ENCODE assay signal across 24 cellular contexts in genomic region chr5:172146748-172147092, GRCh38. TPM values are rescaled to one million over a fixed set of nuclear protein-coding genes. Genes with fewer than 3 reads are reported as not detected.
DNase-seq lines count a peak whose midpoint lies in the region; ATAC-seq and TF ChIP-seq lines count a peak whose summit lies in the region.
"Had no signal": no experiment of that assay in that cellular context is flagged by ENCODE, and none has a peak within 500 bp of the region (broad histone marks: within the 10 kb centered on the region; RNA-seq: fewer than 3 reads in every experiment).

No MANE protein-coding gene starts in this region.

- no peak for DNase-seq in activated CD8-positive, alpha-beta T cell treated with anti-CD3 and anti-CD28 coated beads for 36 hours
- no peak for DNase-seq in activated CD8-positive, alpha-beta T cell treated with anti-CD3 and anti-CD28 coated beads, Interleukin-2, amount 10 ng/mL, durations not matched to agents 7 days and 5 days
- no peak for DNase-seq in WTC11 (ENCODE audit: low spot score)
- DNase-seq in immature natural killer cell, result no peak
- no peak for DNase-seq in GM19240 (ENCODE audit: insufficient read length, low spot score)
- DNase-seq in NCI-H1048 (lab: John Stamatoyannopoulos, UW), result no peak
- DNase-seq in HUDEP-2 (lab: John Stamatoyannopoulos, UW; ENCODE audit: unreplicated experiment in 76 of 76), result no peak
- DNase-seq: activated CD8-positive, alpha-beta memory T cell treated with anti-CD3 and anti-CD28 coated beads, Interleukin-2, amount 50 U/mL, for 4 hours; naive B cell; NCI-H526 treated with DMSO at 0.1 percent for 48 hours; psoas muscle; SIG-M5; stimulated activated CD8-positive, alpha-beta memory T cell treated with anti-CD3 and anti-CD28 coated beads, Interleukin-4, amount 100 ng/mL, for 48 hours had no signal

- no peak overlapping the region for H3K4me3 Mint-ChIP-seq in activated CD8-positive, alpha-beta T cell treated with anti-CD3 and anti-CD28 coated beads for 36 hours
- H3K4me3 Mint-ChIP-seq in activated CD8-positive, alpha-beta T cell treated with anti-CD3 and anti-CD28 coated beads, Interleukin-2, amount 10 ng/mL, durations not matched to agents 7 days and 5 days, result no peak overlapping the region
- no peak overlapping the region for H3K4me3 Mint-ChIP-seq in WTC11
- peak overlapping the region; percentile 18 to 76 (median 45) for H3K4me3 Mint-ChIP-seq in immature natural killer cell
- no peak overlapping the region for H3K4me3 Mint-ChIP-seq in stimulated activated memory B cell treated with anti-CD40 and anti-IgM and Interleukin-4, amounts not matched to agents 10 μg/mL and 1 μg/mL and 100 μg/mL, for 72 hours
- H3K4me3 Mint-ChIP-seq: GM23338; T-helper 2 cell treated with Interferon-gamma antibody and Interleukin-4, amounts not matched to agents 5 μg/mL and 100 μg/mL, for 36 hours had no signal

- POLR2A ChIA-PET in activated CD8-positive, alpha-beta T cell treated with anti-CD3 and anti-CD28 coated beads for 36 hours (lab: Charles Lee), result interaction anchor here (0.6 kb wide), 1 partner anchor 83 kb away, joined by 3 read pairs; no protein-coding TSS in a partner anchor
- POLR2A ChIA-PET in activated CD8-positive, alpha-beta T cell treated with anti-CD3 and anti-CD28 coated beads, Interleukin-2, amount 10 ng/mL, durations not matched to agents 7 days and 5 days (lab: Charles Lee), result interaction anchor here (0.9 to 1.6 kb wide), 2 partner anchors 9 to 26 kb away, joined by 3 to 5 read pairs; no protein-coding TSS in a partner anchor
- POLR2A ChIA-PET in WTC11 (lab: Charles Lee), result no interaction called here

- peak overlapping the region; percentile 66 for H3K27ac Mint-ChIP-seq in activated CD8-positive, alpha-beta T cell treated with anti-CD3 and anti-CD28 coated beads for 36 hours
- no peak overlapping the region for H3K27ac Mint-ChIP-seq in activated CD8-positive, alpha-beta T cell treated with anti-CD3 and anti-CD28 coated beads, Interleukin-2, amount 10 ng/mL, durations not matched to agents 7 days and 5 days
- H3K27ac Mint-ChIP-seq in WTC11, result peak overlapping the region; percentile 71
- H3K27ac Mint-ChIP-seq in immature natural killer cell, result peak overlapping the region; percentile 94 to 98 (median 96)
- H3K27ac Mint-ChIP-seq in stimulated activated memory B cell treated with anti-CD40 and anti-IgM and Interleukin-4, amounts not matched to agents 10 μg/mL and 1 μg/mL and 100 μg/mL, for 72 hours, result peak overlapping the region; percentile 53
- H3K27ac Mint-ChIP-seq: GM23338 had no signal

- no peaks in the 10 kb centered on the region for H3K27me3 Mint-ChIP-seq in activated CD8-positive, alpha-beta T cell treated with anti-CD3 and anti-CD28 coated beads for 36 hours
- H3K27me3 Mint-ChIP-seq in activated CD8-positive, alpha-beta T cell treated with anti-CD3 and anti-CD28 coated beads, Interleukin-2, amount 10 ng/mL, durations not matched to agents 7 days and 5 days (ENCODE audit: low read depth), result no peaks in the 10 kb centered on the region
- no peaks in the 10 kb centered on the region for H3K27me3 Mint-ChIP-seq in WTC11 (ENCODE audit: low read depth)
- peaks cover 0 to 23% (median 3%) of the 10 kb centered on the region in 3 donors for H3K27me3 Mint-ChIP-seq in immature natural killer cell (ENCODE audit: low read depth in 3 of 3)
- no peaks in the 10 kb centered on the region for H3K27me3 Mint-ChIP-seq in stimulated activated memory B cell treated with anti-CD40 and anti-IgM and Interleukin-4, amounts not matched to agents 10 μg/mL and 1 μg/mL and 100 μg/mL, for 72 hours
- H3K27me3 Mint-ChIP-seq: naive B cell had no signal

- no peak for ATAC-seq in activated CD8-positive, alpha-beta T cell treated with anti-CD3 and anti-CD28 coated beads for 36 hours
- no peak for ATAC-seq in activated CD8-positive, alpha-beta T cell treated with anti-CD3 and anti-CD28 coated beads, Interleukin-2, amount 10 ng/mL, durations not matched to agents 7 days and 5 days
- ATAC-seq in WTC11, result no peak
- ATAC-seq in stimulated activated memory B cell treated with anti-CD40 and anti-IgM and Interleukin-4, amounts not matched to agents 10 μg/mL and 1 μg/mL and 100 μg/mL, for 72 hours, result no peak
- ATAC-seq: A549, GM23338, psoas muscle had no signal

- intact Hi-C loops in activated CD8-positive, alpha-beta T cell treated with anti-CD3 and anti-CD28 coated beads for 36 hours (cut with micrococcal nuclease), result no loop called here

- H3K36me3 Mint-ChIP-seq in activated CD8-positive, alpha-beta T cell treated with anti-CD3 and anti-CD28 coated beads for 36 hours (ENCODE audit: low read depth), result peaks cover 24% of the 10 kb centered on the region
- peaks cover 63% of the 10 kb centered on the region for H3K36me3 Mint-ChIP-seq in activated CD8-positive, alpha-beta T cell treated with anti-CD3 and anti-CD28 coated beads, Interleukin-2, amount 10 ng/mL, durations not matched to agents 7 days and 5 days (ENCODE audit: low read depth)
- no peaks in the 10 kb centered on the region for H3K36me3 Mint-ChIP-seq in WTC11
- peaks cover 4 to 20% (median 5%) of the 10 kb centered on the region in 3 donors for H3K36me3 Mint-ChIP-seq in immature natural killer cell
- peaks cover 27% of the 10 kb centered on the region for H3K36me3 Mint-ChIP-seq in stimulated activated memory B cell treated with anti-CD40 and anti-IgM and Interleukin-4, amounts not matched to agents 10 μg/mL and 1 μg/mL and 100 μg/mL, for 72 hours

- CTCF ChIA-PET in activated CD8-positive, alpha-beta T cell treated with anti-CD3 and anti-CD28 coated beads for 36 hours (lab: Charles Lee), result no interaction called here
- CTCF ChIA-PET in activated CD8-positive, alpha-beta T cell treated with anti-CD3 and anti-CD28 coated beads, Interleukin-2, amount 10 ng/mL, durations not matched to agents 7 days and 5 days (lab: Charles Lee), result no interaction called here
- CTCF ChIA-PET in WTC11 (lab: Charles Lee), result no interaction called here

- H3K9me3 Mint-ChIP-seq in activated CD8-positive, alpha-beta T cell treated with anti-CD3 and anti-CD28 coated beads for 36 hours, result no peaks in the 10 kb centered on the region
- no peaks in the 10 kb centered on the region for H3K9me3 Mint-ChIP-seq in activated CD8-positive, alpha-beta T cell treated with anti-CD3 and anti-CD28 coated beads, Interleukin-2, amount 10 ng/mL, durations not matched to agents 7 days and 5 days (ENCODE audit: insufficient read depth)
- no peaks in the 10 kb centered on the region for H3K9me3 Mint-ChIP-seq in WTC11
- H3K9me3 Mint-ChIP-seq in immature natural killer cell, result no peaks in the 10 kb centered on the region
- no peaks in the 10 kb centered on the region for H3K9me3 Mint-ChIP-seq in stimulated activated memory B cell treated with anti-CD40 and anti-IgM and Interleukin-4, amounts not matched to agents 10 μg/mL and 1 μg/mL and 100 μg/mL, for 72 hours
- H3K9me3 Mint-ChIP-seq: GM23338; naive B cell; T-helper 2 cell treated with Interferon-gamma antibody and Interleukin-4, amounts not matched to agents 5 μg/mL and 100 μg/mL, for 36 hours had no signal

- TF ChIP-seq CTCF in activated CD8-positive, alpha-beta T cell treated with anti-CD3 and anti-CD28 coated beads for 36 hours (IDR thresholded peaks at IDR 0.05), result no peak
- TF ChIP-seq CTCF in WTC11 (IDR thresholded peaks at IDR 0.05), result no peak

- peaks cover 74% of the 10 kb centered on the region for H3K4me1 Mint-ChIP-seq in activated CD8-positive, alpha-beta T cell treated with anti-CD3 and anti-CD28 coated beads for 36 hours (ENCODE audit: low read depth)
- H3K4me1 Mint-ChIP-seq in activated CD8-positive, alpha-beta T cell treated with anti-CD3 and anti-CD28 coated beads, Interleukin-2, amount 10 ng/mL, durations not matched to agents 7 days and 5 days (ENCODE audit: low read depth), result peaks cover 73% of the 10 kb centered on the region
- peaks cover 13% of the 10 kb centered on the region for H3K4me1 Mint-ChIP-seq in WTC11
- H3K4me1 Mint-ChIP-seq in immature natural killer cell, result peaks cover 99% of the 10 kb centered on the region in 2 donors
- H3K4me1 Mint-ChIP-seq in stimulated activated memory B cell treated with anti-CD40 and anti-IgM and Interleukin-4, amounts not matched to agents 10 μg/mL and 1 μg/mL and 100 μg/mL, for 72 hours, result peaks cover 67% of the 10 kb centered on the region

TF ChIP-seq in WTC11, 78 proteins besides CTCF, POLR2A, EP300 and RAD21 (continues in another document):
- TF ChIP-seq, protein P1, sequence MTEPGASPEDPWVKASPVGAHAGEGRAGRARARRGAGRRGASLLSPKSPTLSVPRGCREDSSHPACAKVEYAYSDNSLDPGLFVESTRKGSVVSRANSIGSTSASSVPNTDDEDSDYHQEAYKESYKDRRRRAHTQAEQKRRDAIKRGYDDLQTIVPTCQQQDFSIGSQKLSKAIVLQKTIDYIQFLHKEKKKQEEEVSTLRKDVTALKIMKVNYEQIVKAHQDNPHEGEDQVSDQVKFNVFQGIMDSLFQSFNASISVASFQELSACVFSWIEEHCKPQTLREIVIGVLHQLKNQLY (CRISPR knock-in tag; IDR thresholded peaks at IDR 0.05), result no peak
- no peak for TF ChIP-seq ZNF423 (CRISPR knock-in tag; IDR thresholded peaks at IDR 0.05)
- TF ChIP-seq, protein P2, sequence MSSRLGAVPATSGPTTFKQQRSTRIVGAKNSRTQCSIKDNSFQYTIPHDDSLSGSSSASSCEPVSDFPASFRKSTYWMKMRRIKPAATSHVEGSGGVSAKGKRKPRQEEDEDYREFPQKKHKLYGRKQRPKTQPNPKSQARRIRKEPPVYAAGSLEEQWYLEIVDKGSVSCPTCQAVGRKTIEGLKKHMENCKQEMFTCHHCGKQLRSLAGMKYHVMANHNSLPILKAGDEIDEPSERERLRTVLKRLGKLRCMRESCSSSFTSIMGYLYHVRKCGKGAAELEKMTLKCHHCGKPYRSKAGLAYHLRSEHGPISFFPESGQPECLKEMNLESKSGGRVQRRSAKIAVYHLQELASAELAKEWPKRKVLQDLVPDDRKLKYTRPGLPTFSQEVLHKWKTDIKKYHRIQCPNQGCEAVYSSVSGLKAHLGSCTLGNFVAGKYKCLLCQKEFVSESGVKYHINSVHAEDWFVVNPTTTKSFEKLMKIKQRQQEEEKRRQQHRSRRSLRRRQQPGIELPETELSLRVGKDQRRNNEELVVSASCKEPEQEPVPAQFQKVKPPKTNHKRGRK (CRISPR knock-in tag; IDR thresholded peaks at IDR 0.05; ENCODE audit: borderline replicate concordance), result no peak

RNA-seq across cellular contexts. Expression of gene STK10, which starts 41.3 kb away (rescaled TPM):
- total RNA-seq in activated CD8-positive, alpha-beta T cell treated with anti-CD3 and anti-CD28 coated beads for 36 hours, result 100 to 1,000 TPM; 142 to 143 TPM
- total RNA-seq in activated CD8-positive, alpha-beta T cell treated with anti-CD3 and anti-CD28 coated beads, Interleukin-2, amount 10 ng/mL, durations not matched to agents 7 days and 5 days, result 100 to 1,000 TPM; 294 to 299 TPM
- total RNA-seq in WTC11 (2021), result 13.1 to 20.5 TPM (median 15.0 TPM) in 3 replicates
- polyA plus RNA-seq in immature natural killer cell, result 100 to 1,000 TPM in 1 of 3 donors, 10 to 100 TPM in 2; 24.8 to 274 (median 54.9) TPM

RNA-seq across cellular contexts. Expression of gene EFCAB9, which starts 47.3 kb away (rescaled TPM):
- not detected for total RNA-seq in activated CD8-positive, alpha-beta T cell treated with anti-CD3 and anti-CD28 coated beads for 36 hours
- total RNA-seq in activated CD8-positive, alpha-beta T cell treated with anti-CD3 and anti-CD28 coated beads, Interleukin-2, amount 10 ng/mL, durations not matched to agents 7 days and 5 days, result not detected
- not detected in 3 replicates for total RNA-seq in WTC11 (2021)
- polyA plus RNA-seq in immature natural killer cell, result not detected
- total RNA-seq: cardiac muscle cell, GM23338, HT-29, LHCN-M2, lung, psoas muscle, spleen, thoracic aorta had no signal
- polyA plus RNA-seq: A549, adipose tissue, cardiac muscle cell, GM23338, lung, spleen had no signal

Comparison
In these comparisons a context has a peak if more than half of its experiments do, and no peak if none do; other contexts are left out.
1. H3K4me3 Mint-ChIP-seq: peak in immature natural killer cell (5 of 5); none in activated CD8-positive, alpha-beta T cell treated with anti-CD3 and anti-CD28 coated beads for 36 hours (single experiment), activated CD8-positive, alpha-beta T cell treated with anti-CD3 and anti-CD28 coated beads, Interleukin-2, amount 10 ng/mL, durations not matched to agents 7 days and 5 days (single experiment), WTC11 (single experiment) and stimulated activated memory B cell treated with anti-CD40 and anti-IgM and Interleukin-4, amounts not matched to agents 10 μg/mL and 1 μg/mL and 100 μg/mL, for 72 hours (single experiment).